29 cellular contexts compared by ENCODE assay signal in genomic region chr2:50711714-50712113, GRCh38.
"Had no signal": no experiment of that assay in that cellular context is flagged by ENCODE, and none has a peak within 500 bp of the region (broad histone marks: within the 10 kb centered on the region; RNA-seq: fewer than 3 reads in every experiment).

No MANE protein-coding gene starts in this region.

- H3K27me3 ChIP-seq: adrenal gland, ascending aorta, body of pancreas, brain microvascular endothelial cell, breast epithelium, cardiac muscle cell had no signal

- H3K9me3 ChIP-seq: adrenal gland, ascending aorta, body of pancreas, breast epithelium had no signal

- H3K4me3 ChIP-seq: adrenal gland, ascending aorta, body of pancreas, breast epithelium, cardiac muscle cell had no signal

- H3K27ac ChIP-seq: adrenal gland, ascending aorta, body of pancreas, brain microvascular endothelial cell, breast epithelium, cardiac muscle cell had no signal

- DNase-seq: activated effector memory CD4-positive, alpha-beta T cell treated with anti-CD3 and anti-CD28 coated beads, Interleukin-2, amount 50 U/mL, for 16 hours; activated effector memory CD4-positive, alpha-beta T cell treated with Interleukin-2 at 50 U/mL for 16 hours; activated gamma-delta T cell; activated gamma-delta T cell treated with Interleukin-2 at 50 U/mL for 16 hours; activated naive CD4-positive, alpha-beta T cell; activated naive CD4-positive, alpha-beta T cell treated with anti-CD3 and anti-CD28 coated beads for 36 hours; activated naive CD4-positive, alpha-beta T cell treated with anti-CD3 and anti-CD28 coated beads, Interleukin-2, amount 10 ng/mL, durations not matched to agents 7 days and 5 days; activated naive CD4-positive, alpha-beta T cell treated with anti-CD3 and anti-CD28 coated beads, Interleukin-2, amount 50 U/mL, for 16 hours; activated naive CD4-positive, alpha-beta T cell treated with Interleukin-2 at 50 U/mL for 16 hours; activated naive CD8-positive, alpha-beta T cell treated with anti-CD3 and anti-CD28 coated beads for 36 hours; activated naive CD8-positive, alpha-beta T cell treated with anti-CD3 and anti-CD28 coated beads, Interleukin-2, amount 10 ng/mL, durations not matched to agents 7 days and 5 days; activated naive CD8-positive, alpha-beta T cell treated with anti-CD3 and anti-CD28 coated beads, Interleukin-2, amount 50 U/mL, for 24 hours; activated T-cell treated with anti-CD3 and anti-CD28 coated beads, Interleukin-2, amount 50 U/mL, for 24 hours; activated T-cell treated with anti-CD3 and anti-CD28 coated beads, Interleukin-2, amount 50 U/mL, for 4 hours; activated T-cell treated with anti-CD3 and anti-CD28 coated beads, Interleukin-2, amount 50 U/mL, for 48 hours; activated T-cell treated with anti-CD3 and anti-CD28 coated beads, Interleukin-2, amount 50 U/mL, for 72 hours; adrenal gland; amniotic stem cell; amygdala; anterior cingulate cortex; aorta; body of pancreas; brain microvascular endothelial cell; caudate nucleus; central memory CD4-positive, alpha-beta T cell; cerebellar nuclear complex had no signal

- H3K4me1 ChIP-seq: adrenal gland, ascending aorta, body of pancreas, breast epithelium had no signal

- H3K36me3 ChIP-seq: adrenal gland, ascending aorta, brain microvascular endothelial cell, breast epithelium, cardiac muscle cell had no signal
